8 cellular contexts compared by ENCODE assay signal in the genomic region with DNA sequence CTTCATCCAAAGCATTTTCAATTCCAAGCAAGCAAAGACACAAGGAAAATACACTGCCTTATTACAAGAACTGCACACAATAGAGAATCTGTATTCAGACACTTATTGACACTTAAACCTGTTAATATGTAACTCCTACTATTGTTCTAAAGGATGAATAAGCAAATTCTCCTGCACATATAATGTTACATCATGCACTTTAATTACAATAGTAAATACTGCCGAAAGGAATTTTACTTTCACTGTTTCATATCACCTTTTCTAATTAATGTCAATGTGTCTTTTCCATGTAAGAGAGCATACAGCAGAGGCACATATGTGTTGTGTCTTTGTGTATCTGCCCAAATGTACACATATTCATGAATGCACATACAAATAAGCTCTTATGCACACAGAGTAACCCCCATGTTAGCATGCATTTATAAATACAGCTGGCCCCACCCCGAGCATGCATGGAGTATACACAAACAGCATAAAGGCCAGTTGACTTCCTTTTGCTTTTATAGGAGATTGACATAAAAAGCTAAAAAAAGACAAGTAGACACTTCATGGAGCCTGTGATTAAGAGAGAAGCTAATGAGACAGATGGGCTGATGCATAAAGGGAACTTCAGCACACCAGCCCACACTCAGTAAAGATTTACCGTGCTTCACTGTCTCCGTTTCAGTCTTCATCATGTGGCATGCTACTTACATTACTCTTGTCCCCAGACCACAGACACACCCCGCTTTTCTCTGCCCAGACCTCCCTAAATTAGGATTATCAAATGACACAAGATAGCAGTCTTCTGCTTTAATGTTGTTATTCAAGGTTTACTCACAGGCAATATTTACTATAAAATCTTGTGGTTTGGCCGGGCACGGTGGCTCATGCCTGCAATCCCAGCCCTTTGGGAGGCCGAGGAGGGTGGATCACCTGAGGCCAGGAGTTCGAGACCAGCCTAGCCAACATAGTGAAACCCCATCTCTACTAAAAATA.
DNase-seq lines count a peak whose midpoint lies in the region; ATAC-seq and TF ChIP-seq lines count a peak whose summit lies in the region.

No MANE protein-coding gene starts in this region.

- H3K79me2 ChIP-seq in osteoblast (ENCODE audit: insufficient read depth, low read length) = no peaks in the 10 kb centered on the region

- no peaks in the 10 kb centered on the region for H3K9me3 ChIP-seq in osteoblast (ENCODE audit: low read depth, low read length)

- DNase-seq in MV-4-11 (lab: John Stamatoyannopoulos, UW) = peak; percentile 60
- no peak for DNase-seq in osteoblast (ENCODE audit: insufficient read length, low spot score, missing footprints)
- no peak for DNase-seq in activated naive CD4-positive, alpha-beta T cell treated with anti-CD3 and anti-CD28 coated beads, Interleukin-2, amount 50 U/mL, for 16 hours
- no peak for DNase-seq in GDM1 (lab: John Stamatoyannopoulos, UW)
- DNase-seq in NCI-H1092 (lab: John Stamatoyannopoulos, UW) = no peak
- DNase-seq in NCI-H1436 (lab: John Stamatoyannopoulos, UW) = no peak

- H4K20me1 ChIP-seq in osteoblast (ENCODE audit: insufficient read depth, low read length) = no peaks in the 10 kb centered on the region

- TF ChIP-seq CTCF in osteoblast (IDR thresholded peaks at IDR 0.05; ENCODE audit: extremely low read depth, low read depth, low read length) = no peak

- no peaks in the 10 kb centered on the region for H3K4me1 ChIP-seq in osteoblast (ENCODE audit: insufficient read depth, low read length)

- H3K36me3 ChIP-seq in osteoblast (ENCODE audit: insufficient read depth, low read length) = no peaks in the 10 kb centered on the region

- ATAC-seq in GM19023 (IDR thresholded peaks at IDR 0.05; ENCODE audit: unreplicated experiment) (peak; percentile 83), HG02623 (IDR thresholded peaks at IDR 0.05; ENCODE audit: unreplicated experiment) (peak; percentile 79)

- H3K4me2 ChIP-seq in osteoblast (ENCODE audit: insufficient read depth, low read length) = peak overlapping the region; percentile 25

- H3K4me3 ChIP-seq in osteoblast (ENCODE audit: insufficient read depth, low read length) = no peak overlapping the region

- no peak overlapping the region for H3K27ac ChIP-seq in osteoblast (ENCODE audit: low read depth, low read length)

- H3K27me3 ChIP-seq in osteoblast (ENCODE audit: insufficient read depth, low read length) = no peaks in the 10 kb centered on the region

- H2AFZ ChIP-seq in osteoblast (ENCODE audit: low read length) = no peak overlapping the region
